In the genomic region with DNA sequence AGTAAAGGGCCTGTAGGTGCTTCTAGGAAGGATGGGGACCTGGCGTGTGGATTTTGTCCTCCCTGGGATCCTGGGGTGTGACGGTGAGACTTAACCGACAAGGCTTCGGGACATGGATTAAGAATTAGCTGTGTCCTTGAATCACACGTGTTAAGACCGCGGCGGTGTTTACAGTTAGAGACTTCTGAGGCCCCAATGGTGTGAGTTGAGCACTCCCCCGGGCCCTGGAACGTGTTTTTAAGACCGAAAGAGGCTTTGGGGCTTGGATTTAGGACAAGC, we compare ENCODE assay signal across 9 cellular contexts. TPM values are rescaled to one million over a fixed set of nuclear protein-coding genes. Genes with fewer than 3 reads are reported as not detected.
A peak's percentile ranks its signal among the peaks of the same experiment; 100 is the strongest.
DNase-seq lines count a peak whose midpoint lies in the region; ATAC-seq, FAIRE-seq and TF ChIP-seq lines count a peak whose summit lies in the region.
"Had no signal": no experiment of that assay in that cellular context is flagged by ENCODE, and none has a peak within 500 bp of the region (broad histone marks: within the 10 kb centered on the region; RNA-seq: fewer than 3 reads in every experiment).

No MANE protein-coding gene starts in this region.

- no peak for FAIRE-seq in pancreas (lab: Jason Lieb, UNC)

- WGBS in esophagus, 2 donors, result 4 to 7% methylated on average over 11 of the region's 11 CpGs
- 3% methylated on average over 11 of the region's 11 CpGs for WGBS in pancreas, 2 donors

- no peaks in the 10 kb centered on the region for H3K9me2 ChIP-seq in PC-3 (replicated peaks; ENCODE audit: low read length)

- H4K20me1 ChIP-seq in PC-3 (ENCODE audit: low read length), result no peaks in the 10 kb centered on the region

- H3K9me3 ChIP-seq in ES-I3 (ENCODE audit: control insufficient read depth, insufficient read depth, low read length) (no peaks in the 10 kb centered on the region), PC-3 (ENCODE audit: low read length) (no peaks in the 10 kb centered on the region), esophagus (ENCODE audit: control insufficient read depth in 2 of 2, insufficient read depth in 1 of 2, low read depth in 1 of 2, low read length in 1 of 2) (no peaks in the 10 kb centered on the region), pancreas (no peaks in the 10 kb centered on the region)
- H3K9me3 ChIP-seq: mucosa of descending colon had no signal

- no peaks in the 10 kb centered on the region for H3F3A ChIP-seq in PC-3 (ENCODE audit: low read length, unreplicated experiment)

- peak overlapping the region; percentile 98 for H3K4me2 ChIP-seq in PC-3 (ENCODE audit: low read length)

- peak overlapping the region; percentile 91 for H3K4me3 ChIP-seq in PC-3 (ENCODE audit: low read length)
- H3K4me3 ChIP-seq in esophagus (ENCODE audit: low read depth in 1 of 2, low read length in 2 of 2), result peak overlapping the region; percentile 39 to 58
- peak overlapping the region; percentile 46 to 78 (median 74) for H3K4me3 ChIP-seq in pancreas
- H3K4me3 ChIP-seq: mucosa of descending colon had no signal

- H3K4me1 ChIP-seq in ES-I3 (ENCODE audit: insufficient read depth, low read length) (peaks cover 4% of the 10 kb centered on the region), PC-3 (ENCODE audit: insufficient read depth, low read length) (peaks cover 14% of the 10 kb centered on the region), esophagus (ENCODE audit: control insufficient read depth in 2 of 2, insufficient read depth in 2 of 2, low read length in 1 of 2) (peaks cover 0 to 14% of the 10 kb centered on the region in 2 donors), pancreas (peaks cover 0 to 10% (median 0%) of the 10 kb centered on the region in 3 donors)

- H3K27ac ChIP-seq in PC-3 (ENCODE audit: low read length) (peak overlapping the region; percentile 65), esophagus (ENCODE audit: low read depth in 2 of 2, low read length in 1 of 2) (peak overlapping the region; percentile 90 to 97), pancreas (peak overlapping the region; percentile 47 to 90 (median 84))

- H3K79me2 ChIP-seq in PC-3 (ENCODE audit: low read length), result peaks cover 7% of the 10 kb centered on the region; the same call in 1 of the 2 replicates

- H2AFZ ChIP-seq in PC-3 (ENCODE audit: low read length), result peak overlapping the region; percentile 91

- ATAC-seq in PC-3 (no peak; the same call in 1 of the 2 replicates), pancreas (peak in 3 of 4 donors; percentile 0 to 1 (median 1)), HG03520 (IDR thresholded peaks at IDR 0.05; ENCODE audit: unreplicated experiment) (no peak), HG02610 (IDR thresholded peaks at IDR 0.05; ENCODE audit: unreplicated experiment) (no peak), sciatic nerve (no peak)

- POLR2A ChIA-PET in PC-3 (lab: Charles Lee; ENCODE audit: unreplicated experiment), result no interaction called here

- TF ChIP-seq CTCF in PC-3 (conservative IDR thresholded peaks at IDR 0.05; ENCODE audit: low read depth, low read length) (no peak), pancreas (IDR thresholded peaks at IDR 0.05) (no peak)

- H3K36me3 ChIP-seq in ES-I3 (ENCODE audit: insufficient read depth, low read length), result no peaks in the 10 kb centered on the region
- H3K36me3 ChIP-seq in PC-3 (ENCODE audit: low read depth, low read length), result no peaks in the 10 kb centered on the region
- no peaks in the 10 kb centered on the region for H3K36me3 ChIP-seq in esophagus (ENCODE audit: control insufficient read depth in 2 of 2, insufficient read depth in 2 of 2, low read length in 1 of 2)
- H3K36me3 ChIP-seq in pancreas, result no peaks in the 10 kb centered on the region

- H3K9ac ChIP-seq in ES-I3 (ENCODE audit: low read depth, low read length) (peak overlapping the region; percentile 84), PC-3 (ENCODE audit: low read length) (peak overlapping the region; percentile 76)

- intact Hi-C loops in PC-3 (cut with micrococcal nuclease), result loop anchor here (5.0 kb wide), 2 partner anchors 42 to 77 kb away; a partner anchor contains a TSS
- intact Hi-C loops in pancreas (cut with DNase I), result loop anchor here in 1 of 3 donors (5.0 kb wide), 1 partner anchor 122 kb away; no protein-coding TSS in a partner anchor
- intact Hi-C loops in sciatic nerve (cut with DNase I), result no loop called here

- no TSS peak for BruUV-seq in PC-3 (replicated peaks; lab: Mats Ljungman, UMichigan)

- CTCF ChIA-PET in PC-3 (lab: Charles Lee), result no interaction called here

- H3K27me3 ChIP-seq in PC-3 (ENCODE audit: low read length) (no peaks in the 10 kb centered on the region), esophagus (ENCODE audit: control insufficient read depth in 1 of 2, insufficient read depth in 2 of 2, low read length in 2 of 2) (no peaks in the 10 kb centered on the region), pancreas (no peaks in the 10 kb centered on the region)

- DNase-seq in PC-3 (no peak), pancreas (no peak), sciatic nerve (ENCODE audit: low spot score) (no peak)
- no peak for DNase-seq in stimulated activated CD4-positive, alpha-beta T cell treated with anti-CD3 and anti-CD28 coated beads, Interleukin-4, amount 100 ng/mL, for 4 hours

RNA-seq across cellular contexts. Expression of a gene that starts 1.3 kb away (rescaled TPM):
- total RNA-seq in PC-3 (2014; rRNA removed) (8.9 and 9.7 TPM in 2 replicates), pancreas (10 to 100 TPM in 3 of 6 donors, 1 to 10 TPM in 3; 9.4 to 18.1 (median 10.2) TPM), sciatic nerve (47.3 TPM)
- polyA plus RNA-seq in esophagus (1 to 10 TPM; 5.4 to 8.7 TPM), pancreas (10 to 100 TPM; 31.4 to 37.1 TPM)

RNA-seq across cellular contexts. Expression of a gene that starts 8.3 kb away (rescaled TPM):
- total RNA-seq in PC-3 (2014; rRNA removed) (not detected in 2 replicates), pancreas (not detected), sciatic nerve (not detected)
- polyA plus RNA-seq in esophagus (not detected), pancreas (under 1 TPM in 1 of 2 donors, not detected in 1; 0.19 TPM)
- total RNA-seq: mucosa of descending colon had no signal

RNA-seq across cellular contexts. Expression of a gene that starts 20.6 kb away (rescaled TPM):
- 1.7 and 3.0 TPM in 2 replicates for total RNA-seq in PC-3 (2014; rRNA removed)
- polyA plus RNA-seq in esophagus, result under 1 TPM; 0.13 to 0.20 TPM
- under 1 TPM; 0.13 to 1.00 (median 0.46) TPM for total RNA-seq in pancreas
- polyA plus RNA-seq in pancreas, result under 1 TPM; 0.16 to 0.42 TPM
- 0.36 TPM for total RNA-seq in sciatic nerve

RNA-seq across cellular contexts. Expression of a gene that starts 42.4 kb away (rescaled TPM):
- total RNA-seq in PC-3 (2014; rRNA removed) (130 and 146 TPM in 2 replicates), pancreas (10 to 100 TPM; 28.8 to 53.8 (median 46.6) TPM), sciatic nerve (47.3 TPM)
- polyA plus RNA-seq in esophagus (100 to 1,000 TPM in 1 of 2 donors, 10 to 100 TPM in 1; 90.6 to 119 TPM), pancreas (10 to 100 TPM; 53.6 to 65.8 TPM)

RNA-seq across cellular contexts. Expression of a gene that starts 49.2 kb away (rescaled TPM):
- total RNA-seq in PC-3 (2014; rRNA removed) (82.5 and 103 TPM in 2 replicates), pancreas (10 to 100 TPM; 20.6 to 27.3 (median 23.5) TPM), sciatic nerve (32.1 TPM)
- polyA plus RNA-seq in esophagus (10 to 100 TPM; 64.2 to 66.8 TPM), pancreas (10 to 100 TPM; 43.7 to 58.7 TPM)

Comparison
In these comparisons a context has a peak if more than half of its experiments do, and no peak if none do; other contexts are left out.
1. ATAC-seq: peak in pancreas (3 of 4); none in PC-3 (single experiment), HG03520 (single experiment), HG02610 (single experiment) and sciatic nerve (single experiment).
2. Peak in every context shown above with its lines, with median percentiles within 50 percentile points of each other: H3K27ac ChIP-seq and H3K4me3 ChIP-seq.